Comparison of ENCODE assay signal across 29 cellular contexts in genomic region chr12:124594851-124595250, GRCh38.
"Had no signal": no experiment of that assay in that cellular context is flagged by ENCODE, and none has a peak within 500 bp of the region (broad histone marks: within the 10 kb centered on the region; RNA-seq: fewer than 3 reads in every experiment).

No MANE protein-coding gene starts in this region.

- H3K4me3 ChIP-seq: left lung, lung, mucosa of descending colon, pancreas, prostate gland, skin epidermis, stomach, thoracic aorta, tibial artery, upper lobe of right lung had no signal

- H3K9me3 ChIP-seq: left lung, mucosa of descending colon, pancreas, prostate gland, stomach, thoracic aorta, tibial artery, upper lobe of right lung had no signal

- DNase-seq: hypothalamus; immature natural killer cell; kidney; left colon; left lung; midbrain; mucosa of descending colon; naive thymus-derived CD4-positive, alpha-beta T cell; retina; right cardiac atrium; stimulated activated CD4-positive, alpha-beta T cell treated with anti-CD3 and anti-CD28 coated beads, Interleukin-12 subunit alpha, Interleukin-12 subunit beta, amount 100 ng/mL, for 4 hours; stimulated activated CD4-positive, alpha-beta T cell treated with anti-CD3 and anti-CD28 coated beads, Interleukin-15, amount 100 ng/mL, for 24 hours; stimulated activated CD4-positive, alpha-beta T cell treated with anti-CD3 and anti-CD28 coated beads, Interleukin-2, amount 100 ng/mL, for 24 hours; stimulated activated CD4-positive, alpha-beta T cell treated with anti-CD3 and anti-CD28 coated beads, Interleukin-4, amount 100 ng/mL, for 1 hour; stimulated activated naive B cell treated with anti-CD40 and anti-IgM and Interleukin-4, amounts not matched to agents 10 μg/mL and 1 μg/mL and 100 μg/mL, for 72 hours; stimulated activated naive CD8-positive, alpha-beta T cell treated with anti-CD3 and anti-CD28 coated beads, Interleukin-15, Interleukin-2, amounts not matched to agents 100 U/mL and 50 U/mL, for 24 hours; stomach; tibial artery; trophoblast cell; upper lobe of right lung had no signal

- H3K4me1 ChIP-seq: pancreas, prostate gland, tibial artery had no signal

- H3K36me3 ChIP-seq: left lung, pancreas, prostate gland, stomach, thoracic aorta, tibial artery, upper lobe of right lung had no signal

- ATAC-seq: left colon; left lung; mucosa of descending colon; naive thymus-derived CD4-positive, alpha-beta T cell; natural killer cell treated with Interleukin-12 subunit alpha and Interleukin-12 subunit beta and Interleukin-15 and Interleukin-18, amount 100 ng/mL, for 72 hours; pancreas; right cardiac atrium; sciatic nerve; stimulated activated naive B cell treated with anti-CD40 and anti-IgM and Interleukin-4, amounts not matched to agents 10 μg/mL and 1 μg/mL and 100 μg/mL, for 72 hours; stimulated activated naive CD8-positive, alpha-beta T cell treated with anti-CD3 and anti-CD28 coated beads, Interleukin-15, Interleukin-2, amounts not matched to agents 100 U/mL and 50 U/mL, for 24 hours; upper lobe of right lung had no signal

- FAIRE-seq: islet of Langerhans, kidney, pancreas, urothelium cell line had no signal

- H3K27ac ChIP-seq: left lung, pancreas, prostate gland, skin epidermis, stomach, thoracic aorta, tibial artery, upper lobe of right lung had no signal

- H3K27me3 ChIP-seq: left lung, pancreas, stomach, tibial artery, upper lobe of right lung had no signal
